In genomic region chr2:17517481-17518211, GRCh38 we compare ENCODE assay signal across 9 cellular contexts. TPM values are rescaled to one million over a fixed set of nuclear protein-coding genes. Genes with fewer than 3 reads are reported as not detected.
DNase-seq lines count a peak whose midpoint lies in the region; ATAC-seq and TF ChIP-seq lines count a peak whose summit lies in the region.
"Had no signal": no experiment of that assay in that cellular context is flagged by ENCODE, and none has a peak within 500 bp of the region (broad histone marks: within the 10 kb centered on the region; RNA-seq: fewer than 3 reads in every experiment).

No MANE protein-coding gene starts in this region.

- peak; percentile 7 to 52 (median 18) for ATAC-seq in psoas muscle

- TF ChIP-seq CTCF in esophagus muscularis mucosa (IDR thresholded peaks at IDR 0.05): no peak
- TF ChIP-seq CTCF in psoas muscle (IDR thresholded peaks at IDR 0.05): no peak

- peak overlapping the region; percentile 19; the same call in 1 of the 2 replicates for H3K9ac ChIP-seq in HUES48 (ENCODE audit: low read depth, low read length)

- no peak for TF ChIP-seq EP300 in esophagus muscularis mucosa (IDR thresholded peaks at IDR 0.05)

- DNase-seq in NCI-H82 (lab: John Stamatoyannopoulos, UW) (peak; percentile 49), NCI-H82 treated with DMSO at 0.1 percent for 48 hours (lab: John Stamatoyannopoulos, UW; ENCODE audit: unreplicated experiment) (no peak), esophagus muscularis mucosa (ENCODE audit: extremely low spot score) (no peak), psoas muscle (no peak), NCI-H774 (lab: John Stamatoyannopoulos, UW) (no peak), NCI-H1092 treated with DMSO at 0.1 percent for 48 hours (lab: John Stamatoyannopoulos, UW) (no peak)
- DNase-seq in activated CD4-positive, CD25-positive, alpha-beta regulatory T cell treated with anti-CD3 and anti-CD28 coated beads, Interleukin-2, amount 50 U/mL, for 72 hours: no peak

- H3K27me3 ChIP-seq in HUES48 (ENCODE audit: control insufficient read depth, insufficient read depth, low read length): no peaks in the 10 kb centered on the region
- H3K27me3 ChIP-seq in esophagus muscularis mucosa: no peaks in the 10 kb centered on the region
- H3K27me3 ChIP-seq in psoas muscle (ENCODE audit: insufficient read depth in 3 of 3, low read length in 2 of 3): no peaks in the 10 kb centered on the region

- H3K4me3 ChIP-seq in HUES48 (ENCODE audit: low read depth, low read length) (peak overlapping the region; percentile 75), esophagus muscularis mucosa (peak overlapping the region; percentile 51 to 61 (median 54)), psoas muscle (peak overlapping the region; percentile 70)

- H3K27ac ChIP-seq in HUES48 (ENCODE audit: low read depth, low read length): peak overlapping the region; percentile 73
- H3K27ac ChIP-seq in esophagus muscularis mucosa (replicated peaks in 1 of 4): peak overlapping the region; percentile 81 to 88 (median 82)
- peak overlapping the region; percentile 90 for H3K27ac ChIP-seq in psoas muscle

- TF ChIP-seq POLR2A in esophagus muscularis mucosa (IDR thresholded peaks at IDR 0.05; ENCODE audit: low read depth): no peak

- H3K9me3 ChIP-seq in HUES48 (ENCODE audit: control insufficient read depth, insufficient read depth, low read length) (no peaks in the 10 kb centered on the region), esophagus muscularis mucosa (no peaks in the 10 kb centered on the region), psoas muscle (no peaks in the 10 kb centered on the region)

- WGBS in esophagus muscularis mucosa: 41% methylated on average over 8 of the region's 8 CpGs
- 41 to 44% (median 43%) methylated on average over 8 of the region's 8 CpGs for WGBS in psoas muscle, 3 donors

- H3K4me1 ChIP-seq in HUES48 (ENCODE audit: control insufficient read depth, insufficient read depth, low read length) (peaks cover 22% of the 10 kb centered on the region; the same call in 1 of the 2 replicates), esophagus muscularis mucosa (peaks cover 6 to 24% (median 12%) of the 10 kb centered on the region in 4 donors), psoas muscle (peaks cover 7% of the 10 kb centered on the region)

- no peaks in the 10 kb centered on the region for H3K36me3 ChIP-seq in HUES48 (ENCODE audit: control insufficient read depth, insufficient read depth, low read length)
- no peaks in the 10 kb centered on the region for H3K36me3 ChIP-seq in esophagus muscularis mucosa
- no peaks in the 10 kb centered on the region for H3K36me3 ChIP-seq in psoas muscle (ENCODE audit: insufficient read depth in 1 of 2, low read depth in 1 of 2)

- intact Hi-C loops in esophagus muscularis mucosa (cut with DNase I) (no loop called here), psoas muscle (cut with DNase I) (no loop called here)

RNA-seq across cellular contexts. Expression of gene RAD51AP2, which starts 0.6 kb away (rescaled TPM):
- total RNA-seq in esophagus muscularis mucosa: not detected
- under 1 TPM in 1 of 4 donors, not detected in 3; 0.06 TPM for total RNA-seq in psoas muscle
- under 1 TPM in 1 of 3 donors, not detected in 2; 0.01 TPM for polyA plus RNA-seq in psoas muscle
- total RNA-seq: CD4-positive, CD25-positive, alpha-beta regulatory T cell had no signal
- polyA plus RNA-seq: CD4-positive, CD25-positive, alpha-beta regulatory T cell had no signal

RNA-seq across cellular contexts. Expression of gene VSNL1, which starts 22.9 kb away (rescaled TPM):
- total RNA-seq in esophagus muscularis mucosa (1 to 10 TPM in 2 of 4 donors, under 1 TPM in 1, not detected in 1; 0.17 to 4.6 (median 2.1) TPM), psoas muscle (under 1 TPM in 2 of 4 donors, not detected in 2; 0.12 to 0.27 TPM)
- polyA plus RNA-seq in psoas muscle: under 1 TPM in 2 of 3 donors, not detected in 1; 0.05 to 0.52 TPM
- total RNA-seq: CD4-positive, CD25-positive, alpha-beta regulatory T cell had no signal
- polyA plus RNA-seq: CD4-positive, CD25-positive, alpha-beta regulatory T cell had no signal
